ENCODE assay signal across 8 cellular contexts in the genomic region with DNA sequence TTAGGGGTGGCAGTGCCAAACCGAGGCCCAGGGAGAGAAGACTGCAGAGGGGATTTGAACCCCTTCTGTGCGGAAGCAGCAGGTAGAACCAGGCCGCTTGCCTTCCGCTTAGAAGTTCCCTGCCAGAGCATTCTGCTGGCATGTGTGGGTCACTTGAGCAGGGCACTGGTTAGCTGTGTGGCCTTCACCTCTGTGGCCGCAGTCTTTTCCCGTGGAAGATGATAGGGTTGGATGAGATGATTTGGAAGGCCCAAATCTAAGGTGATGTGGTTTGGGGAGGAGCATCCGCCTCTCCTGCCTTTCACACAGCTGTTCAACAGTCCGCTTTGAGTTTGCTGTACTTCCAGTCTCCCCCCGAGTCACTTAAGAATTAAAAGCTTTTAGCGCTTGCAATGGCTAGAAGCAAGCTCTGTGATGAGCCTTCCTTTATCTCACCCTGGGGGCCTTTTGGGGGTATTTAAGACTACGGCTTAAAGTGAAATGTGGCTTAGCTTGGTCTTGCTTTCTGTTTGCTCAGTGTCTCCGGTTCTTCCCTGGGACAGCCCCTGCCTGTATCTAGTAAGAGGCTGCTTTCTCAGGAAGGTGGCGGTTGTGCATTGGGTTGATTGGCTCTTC. TPM values are rescaled to one million over a fixed set of nuclear protein-coding genes. Genes with fewer than 3 reads are reported as not detected.
DNase-seq lines count a peak whose midpoint lies in the region; ATAC-seq and TF ChIP-seq lines count a peak whose summit lies in the region.

No MANE protein-coding gene starts in this region.

- peaks cover 11 to 12% of the 10 kb centered on the region in 2 donors for H3K4me1 ChIP-seq in muscle layer of duodenum (ENCODE audit: control insufficient read depth in 1 of 2, insufficient read depth in 2 of 2, low read length in 2 of 2)

- ATAC-seq in GM19463 (IDR thresholded peaks at IDR 0.05; ENCODE audit: unreplicated experiment) (peak; percentile 29), WTC11 (no peak; the same call in 1 of the 2 replicates)
- ATAC-seq in stimulated activated memory B cell treated with anti-CD40 and anti-IgM and Interleukin-4, amounts not matched to agents 10 μg/mL and 1 μg/mL and 100 μg/mL, for 72 hours, result peak; percentile 56

- CTCF ChIA-PET in WTC11 (lab: Charles Lee), result interaction anchor here (0.8 to 1.8 kb wide), 2 partner anchors 215 to 219 kb away, joined by 3 to 7 read pairs; no protein-coding TSS in a partner anchor

- DNase-seq in CMK (ENCODE audit: low read depth) (peak; percentile 2), HL-60 (ENCODE audit: low read depth in 1 of 2, low spot score in 1 of 2) (peak; percentile 23 to 25), WTC11 (ENCODE audit: low spot score) (no peak), dermis blood vessel endothelial cell (peak; percentile 30), HCEC 1CT (no peak)

- POLR2A ChIA-PET in WTC11 (lab: Charles Lee), result interaction anchor here (1.1 to 1.3 kb wide), 2 partner anchors 47 to 108 kb away, joined by 3 to 5 read pairs; no protein-coding TSS in a partner anchor

- H3K27me3 Mint-ChIP-seq in WTC11 (ENCODE audit: low read depth), result no peaks in the 10 kb centered on the region
- H3K27me3 Mint-ChIP-seq in stimulated activated memory B cell treated with anti-CD40 and anti-IgM and Interleukin-4, amounts not matched to agents 10 μg/mL and 1 μg/mL and 100 μg/mL, for 72 hours, result no peaks in the 10 kb centered on the region

- H3K36me3 ChIP-seq in muscle layer of duodenum (ENCODE audit: control insufficient read depth in 1 of 2, insufficient read depth in 2 of 2, low read length in 2 of 2), result peaks cover 5 to 24% of the 10 kb centered on the region in 2 donors

- H3K27ac ChIP-seq in HL-60 (replicated peaks) (peak overlapping the region; percentile 71), muscle layer of duodenum (ENCODE audit: low read length) (peak overlapping the region; percentile 86)

- peak overlapping the region; percentile 70 for H3K27ac Mint-ChIP-seq in WTC11
- peak overlapping the region; percentile 93 for H3K27ac Mint-ChIP-seq in stimulated activated memory B cell treated with anti-CD40 and anti-IgM and Interleukin-4, amounts not matched to agents 10 μg/mL and 1 μg/mL and 100 μg/mL, for 72 hours

- H3K27me3 ChIP-seq in HL-60 (ENCODE audit: insufficient read depth, poor library complexity, severe bottlenecking) (no peaks in the 10 kb centered on the region), muscle layer of duodenum (ENCODE audit: low read depth, low read length) (no peaks in the 10 kb centered on the region)

- H3K4me1 Mint-ChIP-seq in WTC11, result peaks cover 17% of the 10 kb centered on the region
- peaks cover 27% of the 10 kb centered on the region for H3K4me1 Mint-ChIP-seq in stimulated activated memory B cell treated with anti-CD40 and anti-IgM and Interleukin-4, amounts not matched to agents 10 μg/mL and 1 μg/mL and 100 μg/mL, for 72 hours

- peaks cover 6% of the 10 kb centered on the region for H3K36me3 Mint-ChIP-seq in WTC11
- peaks cover 24% of the 10 kb centered on the region for H3K36me3 Mint-ChIP-seq in stimulated activated memory B cell treated with anti-CD40 and anti-IgM and Interleukin-4, amounts not matched to agents 10 μg/mL and 1 μg/mL and 100 μg/mL, for 72 hours

- TF ChIP-seq CTCF in HL-60 (IDR thresholded peaks at IDR 0.05; ENCODE audit: insufficient read depth, low read length), result no peak
- TF ChIP-seq CTCF in WTC11 (IDR thresholded peaks at IDR 0.05), result no peak

- peak overlapping the region; percentile 71 for H3K4me3 Mint-ChIP-seq in WTC11
- H3K4me3 Mint-ChIP-seq in stimulated activated memory B cell treated with anti-CD40 and anti-IgM and Interleukin-4, amounts not matched to agents 10 μg/mL and 1 μg/mL and 100 μg/mL, for 72 hours, result peak overlapping the region; percentile 86

- H3K9me3 ChIP-seq in muscle layer of duodenum (ENCODE audit: control insufficient read depth in 1 of 2, low read length in 2 of 2), result no peaks in the 10 kb centered on the region

- H3K4me3 ChIP-seq in HL-60 (replicated peaks; ENCODE audit: insufficient read depth, low read length) (peak overlapping the region; percentile 72), muscle layer of duodenum (ENCODE audit: low read depth in 1 of 2, low read length in 2 of 2) (peak overlapping the region; percentile 90 to 96)

- H3K9me3 Mint-ChIP-seq in WTC11, result no peaks in the 10 kb centered on the region
- peaks cover 3% of the 10 kb centered on the region for H3K9me3 Mint-ChIP-seq in stimulated activated memory B cell treated with anti-CD40 and anti-IgM and Interleukin-4, amounts not matched to agents 10 μg/mL and 1 μg/mL and 100 μg/mL, for 72 hours

TF ChIP-seq in WTC11, 78 proteins besides CTCF, POLR2A, EP300 and RAD21 (continues in another document):
- TF ChIP-seq, protein P1, sequence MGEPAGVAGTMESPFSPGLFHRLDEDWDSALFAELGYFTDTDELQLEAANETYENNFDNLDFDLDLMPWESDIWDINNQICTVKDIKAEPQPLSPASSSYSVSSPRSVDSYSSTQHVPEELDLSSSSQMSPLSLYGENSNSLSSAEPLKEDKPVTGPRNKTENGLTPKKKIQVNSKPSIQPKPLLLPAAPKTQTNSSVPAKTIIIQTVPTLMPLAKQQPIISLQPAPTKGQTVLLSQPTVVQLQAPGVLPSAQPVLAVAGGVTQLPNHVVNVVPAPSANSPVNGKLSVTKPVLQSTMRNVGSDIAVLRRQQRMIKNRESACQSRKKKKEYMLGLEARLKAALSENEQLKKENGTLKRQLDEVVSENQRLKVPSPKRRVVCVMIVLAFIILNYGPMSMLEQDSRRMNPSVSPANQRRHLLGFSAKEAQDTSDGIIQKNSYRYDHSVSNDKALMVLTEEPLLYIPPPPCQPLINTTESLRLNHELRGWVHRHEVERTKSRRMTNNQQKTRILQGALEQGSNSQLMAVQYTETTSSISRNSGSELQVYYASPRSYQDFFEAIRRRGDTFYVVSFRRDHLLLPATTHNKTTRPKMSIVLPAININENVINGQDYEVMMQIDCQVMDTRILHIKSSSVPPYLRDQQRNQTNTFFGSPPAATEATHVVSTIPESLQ (CRISPR knock-in tag; IDR thresholded peaks at IDR 0.05), result no peak
- TF ChIP-seq, protein P2, sequence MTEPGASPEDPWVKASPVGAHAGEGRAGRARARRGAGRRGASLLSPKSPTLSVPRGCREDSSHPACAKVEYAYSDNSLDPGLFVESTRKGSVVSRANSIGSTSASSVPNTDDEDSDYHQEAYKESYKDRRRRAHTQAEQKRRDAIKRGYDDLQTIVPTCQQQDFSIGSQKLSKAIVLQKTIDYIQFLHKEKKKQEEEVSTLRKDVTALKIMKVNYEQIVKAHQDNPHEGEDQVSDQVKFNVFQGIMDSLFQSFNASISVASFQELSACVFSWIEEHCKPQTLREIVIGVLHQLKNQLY (CRISPR knock-in tag; IDR thresholded peaks at IDR 0.05), result no peak
- no peak for TF ChIP-seq TCF7 (CRISPR knock-in tag; IDR thresholded peaks at IDR 0.05; ENCODE audit: low read depth)
- TF ChIP-seq CREM (CRISPR knock-in tag; IDR thresholded peaks at IDR 0.05), result no peak
- TF ChIP-seq, protein P3, sequence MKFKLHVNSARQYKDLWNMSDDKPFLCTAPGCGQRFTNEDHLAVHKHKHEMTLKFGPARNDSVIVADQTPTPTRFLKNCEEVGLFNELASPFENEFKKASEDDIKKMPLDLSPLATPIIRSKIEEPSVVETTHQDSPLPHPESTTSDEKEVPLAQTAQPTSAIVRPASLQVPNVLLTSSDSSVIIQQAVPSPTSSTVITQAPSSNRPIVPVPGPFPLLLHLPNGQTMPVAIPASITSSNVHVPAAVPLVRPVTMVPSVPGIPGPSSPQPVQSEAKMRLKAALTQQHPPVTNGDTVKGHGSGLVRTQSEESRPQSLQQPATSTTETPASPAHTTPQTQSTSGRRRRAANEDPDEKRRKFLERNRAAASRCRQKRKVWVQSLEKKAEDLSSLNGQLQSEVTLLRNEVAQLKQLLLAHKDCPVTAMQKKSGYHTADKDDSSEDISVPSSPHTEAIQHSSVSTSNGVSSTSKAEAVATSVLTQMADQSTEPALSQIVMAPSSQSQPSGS (CRISPR knock-in tag; IDR thresholded peaks at IDR 0.05; ENCODE audit: borderline replicate concordance, low read depth), result no peak
- TF ChIP-seq GRHL2 (CRISPR knock-in tag; IDR thresholded peaks at IDR 0.05; ENCODE audit: insufficient replicate concordance, severe bottlenecking), result no peak
- TF ChIP-seq, protein P4, sequence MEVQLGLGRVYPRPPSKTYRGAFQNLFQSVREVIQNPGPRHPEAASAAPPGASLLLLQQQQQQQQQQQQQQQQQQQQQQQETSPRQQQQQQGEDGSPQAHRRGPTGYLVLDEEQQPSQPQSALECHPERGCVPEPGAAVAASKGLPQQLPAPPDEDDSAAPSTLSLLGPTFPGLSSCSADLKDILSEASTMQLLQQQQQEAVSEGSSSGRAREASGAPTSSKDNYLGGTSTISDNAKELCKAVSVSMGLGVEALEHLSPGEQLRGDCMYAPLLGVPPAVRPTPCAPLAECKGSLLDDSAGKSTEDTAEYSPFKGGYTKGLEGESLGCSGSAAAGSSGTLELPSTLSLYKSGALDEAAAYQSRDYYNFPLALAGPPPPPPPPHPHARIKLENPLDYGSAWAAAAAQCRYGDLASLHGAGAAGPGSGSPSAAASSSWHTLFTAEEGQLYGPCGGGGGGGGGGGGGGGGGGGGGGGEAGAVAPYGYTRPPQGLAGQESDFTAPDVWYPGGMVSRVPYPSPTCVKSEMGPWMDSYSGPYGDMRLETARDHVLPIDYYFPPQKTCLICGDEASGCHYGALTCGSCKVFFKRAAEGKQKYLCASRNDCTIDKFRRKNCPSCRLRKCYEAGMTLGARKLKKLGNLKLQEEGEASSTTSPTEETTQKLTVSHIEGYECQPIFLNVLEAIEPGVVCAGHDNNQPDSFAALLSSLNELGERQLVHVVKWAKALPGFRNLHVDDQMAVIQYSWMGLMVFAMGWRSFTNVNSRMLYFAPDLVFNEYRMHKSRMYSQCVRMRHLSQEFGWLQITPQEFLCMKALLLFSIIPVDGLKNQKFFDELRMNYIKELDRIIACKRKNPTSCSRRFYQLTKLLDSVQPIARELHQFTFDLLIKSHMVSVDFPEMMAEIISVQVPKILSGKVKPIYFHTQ (CRISPR knock-in tag; IDR thresholded peaks at IDR 0.05), result no peak

RNA-seq across cellular contexts. Expression of a gene that starts 0.7 kb away (rescaled TPM):
- total RNA-seq in WTC11 (2021), result 33.3 to 38.6 TPM (median 35.8 TPM) in 3 replicates
- total RNA-seq in dermis blood vessel endothelial cell, result 41.0 and 47.6 TPM in 2 replicates

Comparison
In these comparisons a context has a peak if more than half of its experiments do, and no peak if none do; other contexts are left out.
1. DNase-seq: peak in CMK (single experiment), HL-60 (2 of 2) and dermis blood vessel endothelial cell (single experiment); none in WTC11 (single experiment) and HCEC 1CT (single experiment).